In the genomic region with DNA sequence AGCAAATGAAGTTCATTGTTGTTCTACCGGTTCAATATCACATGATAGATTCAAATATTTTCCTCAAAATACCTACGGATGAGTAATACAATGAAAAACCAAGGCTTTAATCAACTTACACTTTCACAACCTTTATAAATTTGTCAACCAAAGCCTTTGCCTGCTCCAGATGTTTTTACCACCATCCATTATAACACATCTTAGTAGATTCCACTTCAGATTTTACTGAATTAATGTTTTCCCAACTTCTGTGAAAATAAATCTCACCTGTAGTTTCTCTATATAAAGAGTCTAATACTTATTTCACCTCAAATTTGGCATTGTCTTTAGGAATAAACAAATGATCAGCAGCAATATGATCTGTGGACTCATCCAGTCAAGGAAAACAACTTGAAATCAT, we compare ENCODE assay signal across 1 cellular context.
TF ChIP-seq lines count a peak whose summit lies in the region.

No MANE protein-coding gene starts in this region.

TF ChIP-seq in GM23338, 12 proteins besides CTCF, POLR2A, EP300 and RAD21 (continued from another document):
- TF ChIP-seq, protein P1, sequence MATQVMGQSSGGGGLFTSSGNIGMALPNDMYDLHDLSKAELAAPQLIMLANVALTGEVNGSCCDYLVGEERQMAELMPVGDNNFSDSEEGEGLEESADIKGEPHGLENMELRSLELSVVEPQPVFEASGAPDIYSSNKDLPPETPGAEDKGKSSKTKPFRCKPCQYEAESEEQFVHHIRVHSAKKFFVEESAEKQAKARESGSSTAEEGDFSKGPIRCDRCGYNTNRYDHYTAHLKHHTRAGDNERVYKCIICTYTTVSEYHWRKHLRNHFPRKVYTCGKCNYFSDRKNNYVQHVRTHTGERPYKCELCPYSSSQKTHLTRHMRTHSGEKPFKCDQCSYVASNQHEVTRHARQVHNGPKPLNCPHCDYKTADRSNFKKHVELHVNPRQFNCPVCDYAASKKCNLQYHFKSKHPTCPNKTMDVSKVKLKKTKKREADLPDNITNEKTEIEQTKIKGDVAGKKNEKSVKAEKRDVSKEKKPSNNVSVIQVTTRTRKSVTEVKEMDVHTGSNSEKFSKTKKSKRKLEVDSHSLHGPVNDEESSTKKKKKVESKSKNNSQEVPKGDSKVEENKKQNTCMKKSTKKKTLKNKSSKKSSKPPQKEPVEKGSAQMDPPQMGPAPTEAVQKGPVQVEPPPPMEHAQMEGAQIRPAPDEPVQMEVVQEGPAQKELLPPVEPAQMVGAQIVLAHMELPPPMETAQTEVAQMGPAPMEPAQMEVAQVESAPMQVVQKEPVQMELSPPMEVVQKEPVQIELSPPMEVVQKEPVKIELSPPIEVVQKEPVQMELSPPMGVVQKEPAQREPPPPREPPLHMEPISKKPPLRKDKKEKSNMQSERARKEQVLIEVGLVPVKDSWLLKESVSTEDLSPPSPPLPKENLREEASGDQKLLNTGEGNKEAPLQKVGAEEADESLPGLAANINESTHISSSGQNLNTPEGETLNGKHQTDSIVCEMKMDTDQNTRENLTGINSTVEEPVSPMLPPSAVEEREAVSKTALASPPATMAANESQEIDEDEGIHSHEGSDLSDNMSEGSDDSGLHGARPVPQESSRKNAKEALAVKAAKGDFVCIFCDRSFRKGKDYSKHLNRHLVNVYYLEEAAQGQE (IDR thresholded peaks at IDR 0.05; ENCODE audit: unreplicated experiment), result no peak
- no peak for TF ChIP-seq POLR2AphosphoS5 (IDR thresholded peaks at IDR 0.05; ENCODE audit: low read depth)
- TF ChIP-seq STAT1 (IDR thresholded peaks at IDR 0.05; ENCODE audit: unreplicated experiment), result no peak
- TF ChIP-seq, protein P2, sequence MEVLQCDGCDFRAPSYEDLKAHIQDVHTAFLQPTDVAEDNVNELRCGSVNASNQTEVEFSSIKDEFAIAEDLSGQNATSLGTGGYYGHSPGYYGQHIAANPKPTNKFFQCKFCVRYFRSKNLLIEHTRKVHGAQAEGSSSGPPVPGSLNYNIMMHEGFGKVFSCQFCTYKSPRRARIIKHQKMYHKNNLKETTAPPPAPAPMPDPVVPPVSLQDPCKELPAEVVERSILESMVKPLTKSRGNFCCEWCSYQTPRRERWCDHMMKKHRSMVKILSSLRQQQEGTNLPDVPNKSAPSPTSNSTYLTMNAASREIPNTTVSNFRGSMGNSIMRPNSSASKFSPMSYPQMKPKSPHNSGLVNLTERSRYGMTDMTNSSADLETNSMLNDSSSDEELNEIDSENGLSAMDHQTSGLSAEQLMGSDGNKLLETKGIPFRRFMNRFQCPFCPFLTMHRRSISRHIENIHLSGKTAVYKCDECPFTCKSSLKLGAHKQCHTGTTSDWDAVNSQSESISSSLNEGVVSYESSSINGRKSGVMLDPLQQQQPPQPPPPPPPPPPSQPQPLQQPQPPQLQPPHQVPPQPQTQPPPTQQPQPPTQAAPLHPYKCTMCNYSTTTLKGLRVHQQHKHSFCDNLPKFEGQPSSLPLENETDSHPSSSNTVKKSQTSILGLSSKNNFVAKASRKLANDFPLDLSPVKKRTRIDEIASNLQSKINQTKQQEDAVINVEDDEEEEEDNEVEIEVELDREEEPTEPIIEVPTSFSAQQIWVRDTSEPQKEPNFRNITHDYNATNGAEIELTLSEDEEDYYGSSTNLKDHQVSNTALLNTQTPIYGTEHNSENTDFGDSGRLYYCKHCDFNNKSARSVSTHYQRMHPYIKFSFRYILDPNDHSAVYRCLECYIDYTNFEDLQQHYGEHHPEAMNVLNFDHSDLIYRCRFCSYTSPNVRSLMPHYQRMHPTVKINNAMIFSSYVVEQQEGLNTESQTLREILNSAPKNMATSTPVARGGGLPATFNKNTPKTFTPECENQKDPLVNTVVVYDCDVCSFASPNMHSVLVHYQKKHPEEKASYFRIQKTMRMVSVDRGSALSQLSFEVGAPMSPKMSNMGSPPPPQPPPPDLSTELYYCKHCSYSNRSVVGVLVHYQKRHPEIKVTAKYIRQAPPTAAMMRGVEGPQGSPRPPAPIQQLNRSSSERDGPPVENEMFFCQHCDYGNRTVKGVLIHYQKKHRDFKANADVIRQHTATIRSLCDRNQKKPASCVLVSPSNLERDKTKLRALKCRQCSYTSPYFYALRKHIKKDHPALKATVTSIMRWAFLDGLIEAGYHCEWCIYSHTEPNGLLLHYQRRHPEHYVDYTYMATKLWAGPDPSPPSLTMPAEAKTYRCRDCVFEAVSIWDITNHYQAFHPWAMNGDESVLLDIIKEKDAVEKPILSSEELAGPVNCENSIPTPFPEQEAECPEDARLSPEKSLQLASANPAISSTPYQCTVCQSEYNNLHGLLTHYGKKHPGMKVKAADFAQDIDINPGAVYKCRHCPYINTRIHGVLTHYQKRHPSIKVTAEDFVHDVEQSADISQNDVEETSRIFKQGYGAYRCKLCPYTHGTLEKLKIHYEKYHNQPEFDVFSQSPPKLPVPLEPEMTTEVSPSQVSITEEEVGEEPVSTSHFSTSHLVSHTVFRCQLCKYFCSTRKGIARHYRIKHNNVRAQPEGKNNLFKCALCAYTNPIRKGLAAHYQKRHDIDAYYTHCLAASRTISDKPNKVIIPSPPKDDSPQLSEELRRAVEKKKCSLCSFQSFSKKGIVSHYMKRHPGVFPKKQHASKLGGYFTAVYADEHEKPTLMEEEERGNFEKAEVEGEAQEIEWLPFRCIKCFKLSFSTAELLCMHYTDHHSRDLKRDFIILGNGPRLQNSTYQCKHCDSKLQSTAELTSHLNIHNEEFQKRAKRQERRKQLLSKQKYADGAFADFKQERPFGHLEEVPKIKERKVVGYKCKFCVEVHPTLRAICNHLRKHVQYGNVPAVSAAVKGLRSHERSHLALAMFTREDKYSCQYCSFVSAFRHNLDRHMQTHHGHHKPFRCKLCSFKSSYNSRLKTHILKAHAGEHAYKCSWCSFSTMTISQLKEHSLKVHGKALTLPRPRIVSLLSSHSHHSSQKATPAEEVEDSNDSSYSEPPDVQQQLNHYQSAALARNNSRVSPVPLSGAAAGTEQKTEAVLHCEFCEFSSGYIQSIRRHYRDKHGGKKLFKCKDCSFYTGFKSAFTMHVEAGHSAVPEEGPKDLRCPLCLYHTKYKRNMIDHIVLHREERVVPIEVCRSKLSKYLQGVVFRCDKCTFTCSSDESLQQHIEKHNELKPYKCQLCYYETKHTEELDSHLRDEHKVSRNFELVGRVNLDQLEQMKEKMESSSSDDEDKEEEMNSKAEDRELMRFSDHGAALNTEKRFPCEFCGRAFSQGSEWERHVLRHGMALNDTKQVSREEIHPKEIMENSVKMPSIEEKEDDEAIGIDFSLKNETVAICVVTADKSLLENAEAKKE (CRISPR knock-in tag; IDR thresholded peaks at IDR 0.05), result no peak
- TF ChIP-seq EZH2phosphoT487 (IDR thresholded peaks at IDR 0.05; ENCODE audit: unreplicated experiment), result no peak
- no peak for TF ChIP-seq EZH2 (IDR thresholded peaks at IDR 0.05; ENCODE audit: low read depth, unreplicated experiment)
- TF ChIP-seq, protein P3, sequence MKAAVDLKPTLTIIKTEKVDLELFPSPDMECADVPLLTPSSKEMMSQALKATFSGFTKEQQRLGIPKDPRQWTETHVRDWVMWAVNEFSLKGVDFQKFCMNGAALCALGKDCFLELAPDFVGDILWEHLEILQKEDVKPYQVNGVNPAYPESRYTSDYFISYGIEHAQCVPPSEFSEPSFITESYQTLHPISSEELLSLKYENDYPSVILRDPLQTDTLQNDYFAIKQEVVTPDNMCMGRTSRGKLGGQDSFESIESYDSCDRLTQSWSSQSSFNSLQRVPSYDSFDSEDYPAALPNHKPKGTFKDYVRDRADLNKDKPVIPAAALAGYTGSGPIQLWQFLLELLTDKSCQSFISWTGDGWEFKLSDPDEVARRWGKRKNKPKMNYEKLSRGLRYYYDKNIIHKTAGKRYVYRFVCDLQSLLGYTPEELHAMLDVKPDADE (IDR thresholded peaks at IDR 0.05), result no peak
- TF ChIP-seq CREB1 (CRISPR knock-in tag; IDR thresholded peaks at IDR 0.05; ENCODE audit: low read depth), result no peak
- no peak for TF ChIP-seq JUNB (IDR thresholded peaks at IDR 0.05; ENCODE audit: unreplicated experiment)
